In genomic region chr10:87008303-87008702, GRCh38 we compare ENCODE assay signal across 7 cellular contexts. TPM values are rescaled to one million over a fixed set of nuclear protein-coding genes. Genes with fewer than 3 reads are reported as not detected.
"Had no signal": no experiment of that assay in that cellular context is flagged by ENCODE, and none has a peak within 500 bp of the region (broad histone marks: within the 10 kb centered on the region; RNA-seq: fewer than 3 reads in every experiment).

No MANE protein-coding gene starts in this region.

RNA-seq across cellular contexts. Expression of gene FAM25A, which starts 11.8 kb away (rescaled TPM):
- total RNA-seq: activated CD4-positive, alpha-beta memory T cell treated with anti-CD3 and anti-CD28 coated beads, Interleukin-2, amount 10 ng/mL, durations not matched to agents 7 days and 5 days; activated CD8-positive, alpha-beta memory T cell treated with anti-CD3 and anti-CD28 coated beads, Interleukin-2, amount 10 ng/mL, durations not matched to agents 7 days and 5 days; LHCN-M2; MCF 10A; NCI-H460; Peyer's patch; Right ventricle myocardium inferior had no signal

RNA-seq across cellular contexts. Expression of gene ADIRF, which starts 40.0 kb away (rescaled TPM):
- total RNA-seq: activated CD4-positive, alpha-beta memory T cell treated with anti-CD3 and anti-CD28 coated beads, Interleukin-2, amount 10 ng/mL, durations not matched to agents 7 days and 5 days; activated CD8-positive, alpha-beta memory T cell treated with anti-CD3 and anti-CD28 coated beads, Interleukin-2, amount 10 ng/mL, durations not matched to agents 7 days and 5 days; NCI-H460 had no signal

RNA-seq across cellular contexts. Expression of gene SNCG, which starts 49.9 kb away (rescaled TPM):
- total RNA-seq: activated CD4-positive, alpha-beta memory T cell treated with anti-CD3 and anti-CD28 coated beads, Interleukin-2, amount 10 ng/mL, durations not matched to agents 7 days and 5 days; activated CD8-positive, alpha-beta memory T cell treated with anti-CD3 and anti-CD28 coated beads, Interleukin-2, amount 10 ng/mL, durations not matched to agents 7 days and 5 days had no signal

RNA-seq across cellular contexts. Expression of gene MMRN2, which starts 50.9 kb away (rescaled TPM):
- total RNA-seq: activated CD4-positive, alpha-beta memory T cell treated with anti-CD3 and anti-CD28 coated beads, Interleukin-2, amount 10 ng/mL, durations not matched to agents 7 days and 5 days; activated CD8-positive, alpha-beta memory T cell treated with anti-CD3 and anti-CD28 coated beads, Interleukin-2, amount 10 ng/mL, durations not matched to agents 7 days and 5 days had no signal
